8 cellular contexts compared by ENCODE assay signal in genomic region chr17:44501866-44502265, GRCh38.
DNase-seq lines count a peak whose midpoint lies in the region; ATAC-seq and TF ChIP-seq lines count a peak whose summit lies in the region.

No MANE protein-coding gene starts in this region.

- no peak for ATAC-seq in memory B cell (ENCODE audit: low read depth)
- ATAC-seq in HG03460 (IDR thresholded peaks at IDR 0.05; ENCODE audit: unreplicated experiment): no peak
- ATAC-seq in HG03521 (IDR thresholded peaks at IDR 0.05; ENCODE audit: unreplicated experiment): no peak

- H3K36me3 Mint-ChIP-seq in memory B cell: no peaks in the 10 kb centered on the region

- peak overlapping the region; percentile 98 for H3K27ac Mint-ChIP-seq in memory B cell

- in situ Hi-C loops in astrocyte of the cerebellum (cut with HindIII; ENCODE audit: low sequenced_read_pairs): no loop called here

- no peak for DNase-seq in AG09309 (ENCODE audit: low read depth)
- DNase-seq in astrocyte of the cerebellum (ENCODE audit: low read depth): no peak
- DNase-seq in memory B cell (ENCODE audit: low spot score in 2 of 2): no peak
- DNase-seq in NCI-H524 treated with DMSO at 0.1 percent for 48 hours (lab: John Stamatoyannopoulos, UW): no peak
- no peak for DNase-seq in SKM-1 (lab: John Stamatoyannopoulos, UW; ENCODE audit: unreplicated experiment)

- no peaks in the 10 kb centered on the region for H3K9me3 ChIP-seq in HUES6 (ENCODE audit: control insufficient read depth, insufficient read depth, low read depth, low read length)

- no peaks in the 10 kb centered on the region for H3K27me3 ChIP-seq in HUES6 (ENCODE audit: control insufficient read depth, insufficient read depth, low read length)

- no peak overlapping the region for H3K27ac ChIP-seq in HUES6 (ENCODE audit: low read depth, low read length)

- TF ChIP-seq CTCF in AG09309 (IDR thresholded peaks at IDR 0.05; ENCODE audit: control insufficient read depth, insufficient read depth, low read depth, low read length, missing control alignments) (no peak), astrocyte of the cerebellum (IDR thresholded peaks at IDR 0.05; ENCODE audit: low read depth, low read length, missing control alignments) (no peak)

- H3K36me3 ChIP-seq in HUES6 (ENCODE audit: control insufficient read depth, insufficient read depth, low read length): no peaks in the 10 kb centered on the region

- H3K9me3 Mint-ChIP-seq in memory B cell: peaks cover 1% of the 10 kb centered on the region

- peaks cover 26% of the 10 kb centered on the region for H3K4me1 Mint-ChIP-seq in memory B cell

- peak overlapping the region; percentile 92 for H3K9ac ChIP-seq in HUES6 (ENCODE audit: low read length)

- H3K4me1 ChIP-seq in HUES6 (ENCODE audit: control insufficient read depth, insufficient read depth, low read length): peaks cover 12% of the 10 kb centered on the region

- H3K4me3 Mint-ChIP-seq in memory B cell: peak overlapping the region; percentile 94

- H3K4me3 ChIP-seq in AG09309 (ENCODE audit: control insufficient read depth, low read depth, low read length) (peak overlapping the region; percentile 91), HUES6 (ENCODE audit: low read depth, low read length) (peak overlapping the region; percentile 96), astrocyte of the cerebellum (ENCODE audit: low read depth, low read length) (peak overlapping the region; percentile 77)

- H3K27me3 Mint-ChIP-seq in memory B cell: peaks cover 4% of the 10 kb centered on the region
